In the genomic region with DNA sequence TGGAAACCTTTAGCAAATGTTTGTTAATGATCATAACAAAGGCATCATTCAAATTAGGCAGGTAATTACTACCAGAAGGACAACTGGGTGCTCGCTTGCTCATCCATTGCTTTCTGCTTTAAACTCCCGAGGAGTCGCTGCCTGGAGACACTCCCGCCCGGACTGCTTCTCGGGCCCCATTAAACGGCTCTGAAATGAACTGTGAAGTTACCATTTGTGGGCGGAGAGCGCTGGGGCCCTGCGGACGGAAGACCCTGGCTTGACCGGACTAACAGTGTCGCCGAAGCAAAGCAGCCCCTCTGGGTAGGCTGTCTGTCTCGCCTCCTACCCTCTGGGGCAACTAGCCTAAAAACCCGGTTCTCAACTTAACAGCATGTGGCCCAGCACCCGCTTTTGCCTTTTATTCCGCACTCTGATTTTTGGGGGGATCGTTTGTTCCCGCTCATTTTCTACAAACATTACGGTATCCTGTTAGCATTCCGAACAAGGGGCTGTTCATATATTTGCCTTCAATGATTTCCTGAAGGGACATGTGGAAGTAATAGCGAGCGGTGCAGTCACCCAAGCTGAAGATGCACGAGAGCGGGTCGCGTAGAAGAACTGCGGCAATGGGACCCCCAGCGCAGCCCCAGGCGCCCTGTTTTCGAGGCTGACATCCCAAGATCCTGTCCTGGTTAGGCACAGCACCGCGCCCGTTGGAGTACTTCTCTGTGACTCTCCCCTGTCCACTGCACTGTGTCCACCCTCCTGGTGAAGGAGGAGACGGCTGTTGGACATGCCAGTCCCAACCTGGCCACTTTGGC, we compare ENCODE assay signal across 1 cellular context.
A peak's percentile ranks its signal among the peaks of the same experiment; 100 is the strongest.
TF ChIP-seq lines count a peak whose summit lies in the region.

No MANE protein-coding gene starts in this region.

TF ChIP-seq in H1, 55 proteins besides CTCF, POLR2A, EP300 and RAD21 (continued from another document):
- TF ChIP-seq, protein P1, sequence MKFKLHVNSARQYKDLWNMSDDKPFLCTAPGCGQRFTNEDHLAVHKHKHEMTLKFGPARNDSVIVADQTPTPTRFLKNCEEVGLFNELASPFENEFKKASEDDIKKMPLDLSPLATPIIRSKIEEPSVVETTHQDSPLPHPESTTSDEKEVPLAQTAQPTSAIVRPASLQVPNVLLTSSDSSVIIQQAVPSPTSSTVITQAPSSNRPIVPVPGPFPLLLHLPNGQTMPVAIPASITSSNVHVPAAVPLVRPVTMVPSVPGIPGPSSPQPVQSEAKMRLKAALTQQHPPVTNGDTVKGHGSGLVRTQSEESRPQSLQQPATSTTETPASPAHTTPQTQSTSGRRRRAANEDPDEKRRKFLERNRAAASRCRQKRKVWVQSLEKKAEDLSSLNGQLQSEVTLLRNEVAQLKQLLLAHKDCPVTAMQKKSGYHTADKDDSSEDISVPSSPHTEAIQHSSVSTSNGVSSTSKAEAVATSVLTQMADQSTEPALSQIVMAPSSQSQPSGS (IDR thresholded peaks at IDR 0.05; ENCODE audit: low read length) = no peak
- TF ChIP-seq SAP30 (IDR thresholded peaks at IDR 0.05; ENCODE audit: insufficient read depth, insufficient replicate concordance, low read length) (peak; percentile 68), TBP (IDR thresholded peaks at IDR 0.05; ENCODE audit: low read depth, low read length) (no peak), TEAD4 (IDR thresholded peaks at IDR 0.05; ENCODE audit: low read depth, low read length) (peak; percentile 18; the same call in 1 of the 2 replicates), CHD1 (IDR thresholded peaks at IDR 0.05; ENCODE audit: low read depth, low read length) (no peak), MAFK (IDR thresholded peaks at IDR 0.05; ENCODE audit: low read depth, low read length) (peak; percentile 83), CBX5 (IDR thresholded peaks at IDR 0.05; ENCODE audit: low read depth, low read length) (no peak), POU5F1 (IDR thresholded peaks at IDR 0.05; ENCODE audit: low read depth, low read length) (no peak), YY1 (IDR thresholded peaks at IDR 0.05; ENCODE audit: low read depth, low read length) (no peak), POLR2AphosphoS5 (IDR thresholded peaks at IDR 0.05; ENCODE audit: low read depth, low read length) (no peak), BRCA1 (IDR thresholded peaks at IDR 0.05; ENCODE audit: low read depth, low read length) (no peak), CHD7 (IDR thresholded peaks at IDR 0.05; ENCODE audit: insufficient replicate concordance, low read length) (peak; percentile 100), NRF1 (IDR thresholded peaks at IDR 0.05; ENCODE audit: low read depth, low read length) (no peak), KDM5A (IDR thresholded peaks at IDR 0.05; ENCODE audit: low read length) (no peak), SP4 (IDR thresholded peaks at IDR 0.05; ENCODE audit: low read length) (no peak), ASH2L (IDR thresholded peaks at IDR 0.05; ENCODE audit: low read length) (peak; percentile 46), NANOG (IDR thresholded peaks at IDR 0.05; ENCODE audit: insufficient read depth, low read depth, low read length, poor library complexity, severe bottlenecking) (no peak), BCL11A (IDR thresholded peaks at IDR 0.05; ENCODE audit: low read depth in 2 of 2, low read length in 2 of 2) (no peak)
